Comparison of ENCODE assay signal across 16 cellular contexts in the genomic region with DNA sequence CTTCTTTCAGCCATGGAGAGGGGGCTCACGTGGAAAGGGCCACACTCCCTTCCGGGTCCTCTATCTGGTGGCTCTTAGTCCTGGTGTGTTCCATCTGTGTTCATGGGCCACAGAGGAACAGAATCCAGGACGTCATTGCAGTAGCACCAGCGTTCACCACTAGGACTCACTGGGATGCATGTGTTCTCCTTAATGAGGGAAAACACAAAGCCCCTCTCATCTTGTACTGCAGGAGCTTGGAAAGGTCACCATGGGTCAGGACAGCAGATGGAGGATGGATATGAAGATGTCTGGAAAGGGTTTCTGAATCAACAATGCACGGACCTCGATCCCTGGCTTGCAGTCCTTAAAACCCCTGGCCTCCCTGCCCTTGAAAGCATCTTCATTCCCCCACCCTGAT.
DNase-seq lines count a peak whose midpoint lies in the region; ATAC-seq, FAIRE-seq and TF ChIP-seq lines count a peak whose summit lies in the region.
"Had no signal": no experiment of that assay in that cellular context is flagged by ENCODE, and none has a peak within 500 bp of the region (broad histone marks: within the 10 kb centered on the region; RNA-seq: fewer than 3 reads in every experiment).

No MANE protein-coding gene starts in this region.

- FAIRE-seq in K562 (lab: Jason Lieb, UNC) = no peak
- FAIRE-seq: GM18507, HTR-8/SVneo had no signal

- H3K27me3 Mint-ChIP-seq in glutamatergic neuron (ENCODE audit: unreplicated experiment) = peaks cover 8% of the 10 kb centered on the region

- DNase-seq in HEK293T (ENCODE audit: extremely low spot score) = no peak
- no peak for DNase-seq in K562 (ENCODE audit: extremely low read depth in 1 of 4, low spot score in 3 of 4)
- no peak for DNase-seq in glutamatergic neuron
- no peak for DNase-seq in lower lobe of right lung
- no peak for DNase-seq in NCI-H2107 (lab: John Stamatoyannopoulos, UW)
- DNase-seq in activated CD4-positive, CD25-positive, alpha-beta regulatory T cell (lab: John Stamatoyannopoulos, UW) = no peak
- DNase-seq: CD8-positive, alpha-beta memory T cell; DMS 273 treated with DMSO at 0.1 percent for 48 hours; NCI-H226; NCI-H526; NK-92 treated with Interleukin-12 subunit alpha and Interleukin-12 subunit beta, amount 100 ng/mL, for 24 hours had no signal

- in situ Hi-C loops in K562 (cut with MboI) = no loop called here

- no peak overlapping the region for H3K27ac Mint-ChIP-seq in glutamatergic neuron (ENCODE audit: unreplicated experiment)

- H3K27ac ChIP-seq in K562 (ENCODE audit: extremely low read depth, low read depth, low read length) (no peak overlapping the region), lower lobe of right lung (no peak overlapping the region)
- H3K27ac ChIP-seq: SJSA1 had no signal

- no peak for ATAC-seq in K562
- ATAC-seq in lower lobe of right lung = no peak
- no peak for ATAC-seq in GM18519 (IDR thresholded peaks at IDR 0.05; ENCODE audit: low FRiP score, unreplicated experiment)
- ATAC-seq: HCT116 had no signal

- peaks cover 0 to 5% of the 10 kb centered on the region in 2 experiments; a peak in 1 of 5 replicates for H3K4me1 ChIP-seq in K562 (replicated peaks in 1 of 2; ENCODE audit: control insufficient read depth in 2 of 2, insufficient read depth in 2 of 2, low read length in 2 of 2)
- H3K4me1 ChIP-seq in lower lobe of right lung = peaks cover 4% of the 10 kb centered on the region
- H3K4me1 ChIP-seq: SJSA1 had no signal

- peaks cover 0 to 34% of the 10 kb centered on the region in 2 experiments; a peak in 4 of 5 replicates for H3K27me3 ChIP-seq in K562 (ENCODE audit: control insufficient read depth in 2 of 2, insufficient read depth in 2 of 2, low read length in 2 of 2)
- H3K27me3 ChIP-seq in lower lobe of right lung (ENCODE audit: low read depth) = peaks cover 3% of the 10 kb centered on the region
- H3K27me3 ChIP-seq: SJSA1 had no signal

- H2AFZ ChIP-seq in K562 (ENCODE audit: low read depth, low read length) = no peak overlapping the region

- H3K36me3 ChIP-seq in K562 (ENCODE audit: control insufficient read depth, insufficient read depth, low read length) (no peaks in the 10 kb centered on the region), lower lobe of right lung (no peaks in the 10 kb centered on the region)
- H3K36me3 ChIP-seq: SJSA1 had no signal

- no peak overlapping the region for H3K4me3 Mint-ChIP-seq in glutamatergic neuron (ENCODE audit: unreplicated experiment)
- H3K4me3 Mint-ChIP-seq: CD8-positive, alpha-beta memory T cell had no signal

- TF ChIP-seq POLR2A in K562 (conservative IDR thresholded peaks at IDR 0.05) = no peak

- POLR2A ChIA-PET in HEK293T (lab: Yijun Ruan, JAX) = no interaction called here
- POLR2A ChIA-PET in K562 (lab: Yijun Ruan, JAX) = interaction anchor here (0.6 kb wide), 1 partner anchor 22 kb away, joined by 3 read pairs; no protein-coding TSS in a partner anchor

- no TSS peak for BruUV-seq in K562 (replicated peaks; lab: Mats Ljungman, UMichigan)

- H3K9me3 Mint-ChIP-seq in glutamatergic neuron (ENCODE audit: unreplicated experiment) = peaks cover 2% of the 10 kb centered on the region
- H3K9me3 Mint-ChIP-seq: CD8-positive, alpha-beta memory T cell had no signal

- no peak overlapping the region for H3K9ac ChIP-seq in K562 (ENCODE audit: insufficient read depth in 1 of 2, low read depth in 2 of 2, low read length in 2 of 2)

- H3K79me2 ChIP-seq in K562 (ENCODE audit: control insufficient read depth, insufficient read depth, low read length) = no peaks in the 10 kb centered on the region

- peaks cover 4% of the 10 kb centered on the region for H3K9me1 ChIP-seq in K562 (ENCODE audit: control insufficient read depth, insufficient read depth, low read length)

- no peak overlapping the region for H3K4me2 ChIP-seq in K562 (ENCODE audit: insufficient read depth, low read length)

- no peak for TF ChIP-seq CTCF in K562 (IDR thresholded peaks at IDR 0.05 in 2 of 3, conservative IDR thresholded peaks at IDR 0.05 in 1 of 3; ENCODE audit: insufficient read depth in 2 of 3, low read depth in 1 of 3, low read length in 3 of 3)
- TF ChIP-seq CTCF in glutamatergic neuron (IDR thresholded peaks at IDR 0.05; ENCODE audit: partially characterized antibody, unreplicated experiment) = peak; percentile 45
- no peak for TF ChIP-seq CTCF in lower lobe of right lung (IDR thresholded peaks at IDR 0.05)

- no peaks in the 10 kb centered on the region for H3K4me1 Mint-ChIP-seq in glutamatergic neuron (ENCODE audit: low read depth, unreplicated experiment)

- peaks cover 5% of the 10 kb centered on the region for H3K36me3 Mint-ChIP-seq in glutamatergic neuron (ENCODE audit: unreplicated experiment)
- H3K36me3 Mint-ChIP-seq: CD8-positive, alpha-beta memory T cell had no signal

- TF ChIP-seq EP300 in K562 (IDR thresholded peaks at IDR 0.05; ENCODE audit: low read length) = no peak

- WGBS in K562 (ENCODE audit: insufficient coverage, low coverage, missing lambda C conversion rate) = 0% methylated on average over 6 of the region's 6 CpGs

- H3K4me3 ChIP-seq in K562 (no peak overlapping the region), lower lobe of right lung (no peak overlapping the region)
- H3K4me3 ChIP-seq: SJSA1 had no signal

- intact Hi-C loops in K562 (cut with micrococcal nuclease) = no loop called here
- intact Hi-C loops in lower lobe of right lung (cut with DNase I) = no loop called here

- peaks cover 7% of the 10 kb centered on the region; the same call in 1 of the 2 replicates for H4K20me1 ChIP-seq in K562 (replicated peaks; ENCODE audit: control insufficient read depth, insufficient read depth, low read length)

- H3K9me3 ChIP-seq in K562 (replicated peaks; ENCODE audit: control insufficient read depth, insufficient read depth, low read depth, low read length) (no peaks in the 10 kb centered on the region), lower lobe of right lung (no peaks in the 10 kb centered on the region)
- H3K9me3 ChIP-seq: SJSA1 had no signal

- CTCF ChIA-PET in HEK293T (lab: Yijun Ruan, JAX) (no interaction called here), K562 (lab: Yijun Ruan, JAX; ENCODE audit: low intra/inter-chr PET ratio) (no interaction called here)

- TF ChIP-seq RAD21 in K562 (CRISPR knock-in tag; conservative IDR thresholded peaks at IDR 0.05 in 1 of 2, IDR thresholded peaks at IDR 0.05 in 1 of 2) = no peak

TF ChIP-seq in HEK293T, 16 proteins besides CTCF, POLR2A, EP300 and RAD21:
- TF ChIP-seq LEF1 (IDR thresholded peaks at IDR 0.05; ENCODE audit: borderline replicate concordance) = no peak
- no peak for TF ChIP-seq FOXA1 (IDR thresholded peaks at IDR 0.05)
- TF ChIP-seq TARDBP (IDR thresholded peaks at IDR 0.05) = no peak
- peak; percentile 56 for TF ChIP-seq L3MBTL2 (conservative IDR thresholded peaks at IDR 0.05)
- no peak for TF ChIP-seq SUZ12 (IDR thresholded peaks at IDR 0.05)
- no peak for TF ChIP-seq HDGF (IDR thresholded peaks at IDR 0.05; ENCODE audit: borderline replicate concordance)
- no peak for TF ChIP-seq ZNF384 (IDR thresholded peaks at IDR 0.05)
- no peak for TF ChIP-seq CTBP1 (IDR thresholded peaks at IDR 0.05; ENCODE audit: borderline replicate concordance)
- TF ChIP-seq, protein P1, sequence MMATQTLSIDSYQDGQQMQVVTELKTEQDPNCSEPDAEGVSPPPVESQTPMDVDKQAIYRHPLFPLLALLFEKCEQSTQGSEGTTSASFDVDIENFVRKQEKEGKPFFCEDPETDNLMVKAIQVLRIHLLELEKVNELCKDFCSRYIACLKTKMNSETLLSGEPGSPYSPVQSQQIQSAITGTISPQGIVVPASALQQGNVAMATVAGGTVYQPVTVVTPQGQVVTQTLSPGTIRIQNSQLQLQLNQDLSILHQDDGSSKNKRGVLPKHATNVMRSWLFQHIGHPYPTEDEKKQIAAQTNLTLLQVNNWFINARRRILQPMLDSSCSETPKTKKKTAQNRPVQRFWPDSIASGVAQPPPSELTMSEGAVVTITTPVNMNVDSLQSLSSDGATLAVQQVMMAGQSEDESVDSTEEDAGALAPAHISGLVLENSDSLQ (IDR thresholded peaks at IDR 0.05) = no peak

TF ChIP-seq in K562, 482 proteins besides CTCF, POLR2A, EP300 and RAD21 (continues in another document):
- TF ChIP-seq E2F6 (IDR thresholded peaks at IDR 0.05; ENCODE audit: borderline replicate concordance in 1 of 2, extremely low read depth in 1 of 2, insufficient read depth in 1 of 2, insufficient read length in 1 of 2, low read depth in 1 of 2, low read length in 1 of 2, poor library complexity in 1 of 2, severe bottlenecking in 1 of 2) = peak in 1 of 2 experiments; percentile 61
